Comparison of ENCODE assay signal across 8 cellular contexts in the genomic region with DNA sequence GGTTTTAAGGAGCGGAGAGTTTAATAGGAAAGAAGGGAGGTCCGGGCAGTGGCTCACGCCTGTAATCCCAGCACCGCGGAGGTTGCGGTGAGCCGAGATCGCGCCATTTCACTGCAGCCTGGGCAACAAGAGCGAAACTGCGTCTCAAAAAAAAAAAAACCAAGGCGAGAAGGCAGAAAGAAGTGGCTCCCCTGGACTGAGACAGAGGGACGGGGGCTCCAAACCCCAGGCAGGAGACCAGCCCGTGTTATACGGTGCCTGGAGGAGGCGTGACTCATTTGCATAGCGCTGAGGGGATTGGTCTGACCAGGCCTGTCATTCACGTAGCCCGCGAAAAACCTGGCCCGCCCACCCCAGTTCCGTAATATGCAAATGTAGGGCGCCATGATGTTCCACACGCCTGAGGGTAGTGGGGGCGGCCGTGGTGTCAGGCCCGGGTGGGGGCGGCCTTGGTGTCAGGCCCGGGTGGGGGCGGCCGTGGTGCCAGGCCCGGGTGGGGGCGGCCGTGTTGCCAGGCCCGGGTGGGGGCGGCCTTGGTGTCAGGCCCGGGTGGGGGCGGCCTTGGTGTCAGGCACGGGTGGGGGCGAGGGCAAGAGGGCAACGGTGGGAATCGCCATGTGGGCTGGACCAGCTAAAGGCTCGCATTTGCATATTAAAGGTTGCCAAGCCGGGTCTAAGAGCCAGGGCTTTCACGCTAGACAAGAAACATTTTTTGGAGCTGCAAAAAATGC. TPM values are rescaled to one million over a fixed set of nuclear protein-coding genes. Genes with fewer than 3 reads are reported as not detected.
A peak's percentile ranks its signal among the peaks of the same experiment; 100 is the strongest.
DNase-seq lines count a peak whose midpoint lies in the region; ATAC-seq and TF ChIP-seq lines count a peak whose summit lies in the region.

No MANE protein-coding gene starts in this region.

- no peaks in the 10 kb centered on the region for H3K4me1 ChIP-seq in mucosa of rectum (ENCODE audit: control insufficient read depth in 2 of 2, insufficient read depth in 2 of 2, low read length in 2 of 2)

- ATAC-seq in GM19324 (IDR thresholded peaks at IDR 0.05; ENCODE audit: low FRiP score, unreplicated experiment): peak; percentile 98
- peak; percentile 93 for ATAC-seq in HG03469 (IDR thresholded peaks at IDR 0.05; ENCODE audit: unreplicated experiment)

- DNase-seq in AG04450 (ENCODE audit: low read depth, low spot score) (peak; percentile 49), endothelial cell (ENCODE audit: low spot score) (peak; percentile 82), NCI-H1694 treated with DMSO at 0.1 percent for 48 hours (lab: John Stamatoyannopoulos, UW) (no peak)
- peak; percentile 90 to 91 for DNase-seq in activated CD4-positive, alpha-beta T cell treated with anti-CD3 and anti-CD28 coated beads, Interleukin-2, amount 50 U/mL, for 4 hours
- peak; percentile 92 for DNase-seq in stimulated activated CD8-positive, alpha-beta memory T cell treated with anti-CD3 and anti-CD28 coated beads, Interleukin-4, amount 100 ng/mL, for 48 hours

- peaks cover 14% of the 10 kb centered on the region for H3K4me1 Mint-ChIP-seq in endothelial cell (ENCODE audit: unreplicated experiment)

- POLR2A ChIA-PET in AG04450 (lab: Yijun Ruan, JAX): no interaction called here

- no peaks in the 10 kb centered on the region for H3K27me3 ChIP-seq in AG04450 (ENCODE audit: control insufficient read depth, insufficient read depth, low read length)
- H3K27me3 ChIP-seq in mucosa of rectum (ENCODE audit: control insufficient read depth in 2 of 2, insufficient read depth in 2 of 2, low read length in 2 of 2): no peaks in the 10 kb centered on the region

- H3K9me3 ChIP-seq in AG04450 (ENCODE audit: control insufficient read depth, insufficient read depth, low read length) (no peaks in the 10 kb centered on the region; the same call in 1 of the 2 replicates), mucosa of rectum (ENCODE audit: control insufficient read depth in 2 of 2, low read length in 2 of 2) (no peaks in the 10 kb centered on the region)

- peak overlapping the region; percentile 17 to 56 for H3K9ac ChIP-seq in mucosa of rectum (ENCODE audit: low read depth in 1 of 2, low read length in 2 of 2)

- no peaks in the 10 kb centered on the region for H3K9me3 Mint-ChIP-seq in endothelial cell (ENCODE audit: unreplicated experiment)

- peaks cover 12% of the 10 kb centered on the region for H3K27me3 Mint-ChIP-seq in endothelial cell (ENCODE audit: unreplicated experiment)

- H3K4me3 Mint-ChIP-seq in endothelial cell (ENCODE audit: unreplicated experiment): peak overlapping the region; percentile 91

- CTCF ChIA-PET in AG04450 (lab: Charles Lee): no interaction called here

- H3K27ac Mint-ChIP-seq in endothelial cell (ENCODE audit: unreplicated experiment): peak overlapping the region; percentile 79

- H3K27ac ChIP-seq in AG04450 (ENCODE audit: low read depth, low read length): no peak overlapping the region
- peak overlapping the region in 1 of 2 donors; percentile 17 for H3K27ac ChIP-seq in mucosa of rectum (ENCODE audit: low read depth in 2 of 2, low read length in 2 of 2)

- H3K4me3 ChIP-seq in AG04450 (ENCODE audit: low read depth, low read length) (peak overlapping the region; percentile 68), mucosa of rectum (ENCODE audit: low read length in 2 of 2) (peak overlapping the region; percentile 72 to 85)

- peaks cover 11% of the 10 kb centered on the region for H3K36me3 Mint-ChIP-seq in endothelial cell (ENCODE audit: low read depth, unreplicated experiment)

- TF ChIP-seq CTCF in AG04450 (IDR thresholded peaks at IDR 0.05; ENCODE audit: low read depth, low read length) (no peak), endothelial cell (IDR thresholded peaks at IDR 0.05; ENCODE audit: unreplicated experiment) (no peak)

- peaks cover 6 to 13% of the 10 kb centered on the region in 2 donors for H3K36me3 ChIP-seq in mucosa of rectum (ENCODE audit: control insufficient read depth in 2 of 2, insufficient read depth in 2 of 2, low read length in 2 of 2)

RNA-seq across cellular contexts. Expression of a gene that starts 2.1 kb away (rescaled TPM):
- polyA plus RNA-seq in AG04450 (2011; rRNA removed): 9.0 and 11.8 TPM in 2 replicates
- polyA minus RNA-seq in AG04450 (2011; rRNA and poly(A)+ RNA removed): 18.1 and 21.1 TPM in 2 replicates
- 21.7 TPM for total RNA-seq in endothelial cell (ENCODE audit: unreplicated experiment)

RNA-seq across cellular contexts. Expression of a gene that starts 35.3 kb away (rescaled TPM):
- 15.5 and 20.4 TPM in 2 replicates for polyA plus RNA-seq in AG04450 (2011; rRNA removed)
- 6.5 and 9.2 TPM in 2 replicates for polyA minus RNA-seq in AG04450 (2011; rRNA and poly(A)+ RNA removed)
- total RNA-seq in endothelial cell (ENCODE audit: unreplicated experiment): 47.2 TPM
